ENCODE assay signal across 27 cellular contexts in genomic region chr4:33067221-33067620, GRCh38.
A peak's percentile ranks its signal among the peaks of the same experiment; 100 is the strongest.
DNase-seq lines count a peak whose midpoint lies in the region; ATAC-seq, FAIRE-seq and TF ChIP-seq lines count a peak whose summit lies in the region.
"Had no signal": no experiment of that assay in that cellular context is flagged by ENCODE, and none has a peak within 500 bp of the region (broad histone marks: within the 10 kb centered on the region; RNA-seq: fewer than 3 reads in every experiment).

No MANE protein-coding gene starts in this region.

- intact Hi-C loops in left lung (cut with DNase I) = no loop called here

- H3K4me3 ChIP-seq in ACC112 (ENCODE audit: low read depth, low read length) = no peak overlapping the region
- no peak overlapping the region for H3K4me3 ChIP-seq in left lung
- H3K4me3 ChIP-seq: PC-9, SJSA1 had no signal

- H3K79me2 ChIP-seq in ACC112 (ENCODE audit: control insufficient read depth, insufficient read depth, low read length, unreplicated experiment) = no peaks in the 10 kb centered on the region

- H3K9me3 Mint-ChIP-seq in activated CD4-positive, alpha-beta T cell treated with anti-CD3 and anti-CD28 coated beads, Interleukin-2, amount 10 ng/mL, durations not matched to agents 7 days and 5 days = peaks cover 8% of the 10 kb centered on the region

- DNase-seq in LHCN-M2 (ENCODE audit: low read depth) (peak; percentile 31), dedifferentiated amniotic fluid mesenchymal stem cell (ENCODE audit: extremely low spot score) (peak; percentile 46), left lung (no peak), NCI-H1417 (lab: John Stamatoyannopoulos, UW) (no peak)
- no peak for DNase-seq in activated CD4-positive, alpha-beta T cell treated with anti-CD3 and anti-CD28 coated beads, Interleukin-2, amount 10 ng/mL, durations not matched to agents 7 days and 5 days
- DNase-seq: ACHN; Calu3; HCEC 1CT; Karpas-422; NCI-H1092 treated with DMSO at 0.1 percent for 48 hours; NCI-H1436 treated with DMSO at 0.1 percent for 48 hours; NCI-H1930; NCI-H2107; NCI-H524; NCI-H774; NK-92 treated with Interleukin-12 subunit alpha and Interleukin-12 subunit beta, amount 100 ng/mL, for 24 hours; PC-9; Right ventricle myocardium superior; RPMI8226 had no signal

- no peaks in the 10 kb centered on the region for H3K36me3 Mint-ChIP-seq in activated CD4-positive, alpha-beta T cell treated with anti-CD3 and anti-CD28 coated beads, Interleukin-2, amount 10 ng/mL, durations not matched to agents 7 days and 5 days (ENCODE audit: low read depth)

- H3K4me3 Mint-ChIP-seq in activated CD4-positive, alpha-beta T cell treated with anti-CD3 and anti-CD28 coated beads, Interleukin-2, amount 10 ng/mL, durations not matched to agents 7 days and 5 days = no peak overlapping the region

- H3K27ac Mint-ChIP-seq in activated CD4-positive, alpha-beta T cell treated with anti-CD3 and anti-CD28 coated beads, Interleukin-2, amount 10 ng/mL, durations not matched to agents 7 days and 5 days = no peak overlapping the region

- peak overlapping the region; percentile 34 for H2AFZ ChIP-seq in ACC112 (ENCODE audit: low read length, unreplicated experiment)
- H2AFZ ChIP-seq: PC-9 had no signal

- no peak for ATAC-seq in left lung
- ATAC-seq in GM18517 (IDR thresholded peaks at IDR 0.05; ENCODE audit: unreplicated experiment) = no peak

- peaks cover 32% of the 10 kb centered on the region for H3K4me1 ChIP-seq in ACC112 (ENCODE audit: control insufficient read depth, insufficient read depth, low read length, unreplicated experiment)
- H3K4me1 ChIP-seq in left lung = no peaks in the 10 kb centered on the region
- H3K4me1 ChIP-seq: SJSA1 had no signal

- CTCF ChIA-PET in activated CD4-positive, alpha-beta T cell treated with anti-CD3 and anti-CD28 coated beads, Interleukin-2, amount 10 ng/mL, durations not matched to agents 7 days and 5 days (lab: Charles Lee) = no interaction called here

- H3K27me3 Mint-ChIP-seq in activated CD4-positive, alpha-beta T cell treated with anti-CD3 and anti-CD28 coated beads, Interleukin-2, amount 10 ng/mL, durations not matched to agents 7 days and 5 days = no peaks in the 10 kb centered on the region

- no peaks in the 10 kb centered on the region for H3K36me3 ChIP-seq in ACC112 (ENCODE audit: insufficient read depth, low read length)
- H3K36me3 ChIP-seq in left lung = no peaks in the 10 kb centered on the region
- H3K36me3 ChIP-seq: SJSA1 had no signal

- peak; percentile 61 for FAIRE-seq in islet of Langerhans (lab: Jason Lieb, UNC)
- FAIRE-seq: G401.6, H1 had no signal

- POLR2A ChIA-PET in activated CD4-positive, alpha-beta T cell treated with anti-CD3 and anti-CD28 coated beads, Interleukin-2, amount 10 ng/mL, durations not matched to agents 7 days and 5 days (lab: Charles Lee) = no interaction called here

- H3K27me3 ChIP-seq in ACC112 (ENCODE audit: insufficient read depth, low read length) = no peaks in the 10 kb centered on the region
- H3K27me3 ChIP-seq in left lung = no peaks in the 10 kb centered on the region
- H3K27me3 ChIP-seq: SJSA1 had no signal

- H3K9me3 ChIP-seq in left lung = peaks cover 0 to 7% of the 10 kb centered on the region in 2 donors
- H3K9me3 ChIP-seq: SJSA1 had no signal

- H3K27ac ChIP-seq in ACC112 (ENCODE audit: low read depth, low read length) (no peak overlapping the region), left lung (no peak overlapping the region)
- H3K27ac ChIP-seq: 22Rv1, HL-60, PC-9, SJSA1 had no signal

- H3K4me1 Mint-ChIP-seq in activated CD4-positive, alpha-beta T cell treated with anti-CD3 and anti-CD28 coated beads, Interleukin-2, amount 10 ng/mL, durations not matched to agents 7 days and 5 days = no peaks in the 10 kb centered on the region

- TF ChIP-seq CTCF in left lung (IDR thresholded peaks at IDR 0.05) = no peak

Comparison
In these comparisons a context has a peak if more than half of its experiments do, and no peak if none do; other contexts are left out.
1. DNase-seq: peak in LHCN-M2 (single experiment) and dedifferentiated amniotic fluid mesenchymal stem cell (single experiment); none in left lung (0 of 2), activated CD4-positive, alpha-beta T cell treated with anti-CD3 and anti-CD28 coated beads, Interleukin-2, amount 10 ng/mL, durations not matched to agents 7 days and 5 days (single experiment) and NCI-H1417 (0 of 3).